Comparison of ENCODE assay signal across 1 cellular context in the genomic region with DNA sequence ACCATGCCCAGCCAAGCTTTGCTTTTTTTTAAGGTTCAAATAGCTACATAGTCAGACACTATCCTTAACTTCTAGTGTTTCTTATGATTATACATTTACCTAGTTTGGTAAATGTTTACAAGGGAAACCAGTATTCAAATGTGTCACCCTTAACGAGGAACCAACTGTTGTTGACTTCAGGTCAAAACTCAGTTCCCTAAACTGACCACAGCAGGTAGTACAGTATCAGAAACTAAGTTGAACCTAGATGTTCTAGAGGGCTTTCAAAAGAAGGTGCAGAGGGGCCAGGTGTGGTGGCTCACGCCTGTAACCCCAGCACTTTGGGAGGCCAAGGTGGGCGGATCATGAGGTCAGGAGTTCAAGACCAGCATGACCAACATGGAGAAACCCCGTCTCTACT.
TF ChIP-seq lines count a peak whose summit lies in the region.

No MANE protein-coding gene starts in this region.

TF ChIP-seq in GM12878, 131 proteins besides CTCF, POLR2A, EP300 and RAD21 (continued from another document):
- no peak for TF ChIP-seq IKZF1 (conservative IDR thresholded peaks at IDR 0.05)
